In genomic region chr3:189902230-189903186, GRCh38 we compare ENCODE assay signal across 26 cellular contexts.
DNase-seq lines count a peak whose midpoint lies in the region; ATAC-seq, FAIRE-seq and TF ChIP-seq lines count a peak whose summit lies in the region.
"Had no signal": no experiment of that assay in that cellular context is flagged by ENCODE, and none has a peak within 500 bp of the region (broad histone marks: within the 10 kb centered on the region; RNA-seq: fewer than 3 reads in every experiment).

No MANE protein-coding gene starts in this region.

- no peak overlapping the region for H4K91ac ChIP-seq in mesenchymal stem cell (ENCODE audit: low read length)

- H2AK5ac ChIP-seq in mesenchymal stem cell (ENCODE audit: low read length, severe bottlenecking): no peak overlapping the region

- no peak overlapping the region for H2BK5ac ChIP-seq in mesenchymal stem cell (ENCODE audit: low read depth, low read length, poor library complexity, severe bottlenecking)

- H3K27ac ChIP-seq in astrocyte (ENCODE audit: low read depth, low read length) (no peak overlapping the region), mesenchymal stem cell (ENCODE audit: low read length, poor library complexity, severe bottlenecking) (no peak overlapping the region)
- H3K27ac ChIP-seq: 22Rv1, body of pancreas, HL-60, Peyer's patch, stomach had no signal

- H3K36me3 ChIP-seq in astrocyte (ENCODE audit: insufficient read depth, low read length) (no peaks in the 10 kb centered on the region), mesenchymal stem cell (ENCODE audit: control insufficient read depth in 1 of 2, insufficient read depth in 2 of 2, low read depth in 1 of 2, low read length in 2 of 2) (no peaks in the 10 kb centered on the region)
- H3K36me3 ChIP-seq: BE2C, colonic mucosa, MG63, Peyer's patch, stomach had no signal

- H3K4me2 ChIP-seq in astrocyte (ENCODE audit: low read length) (no peak overlapping the region), mesenchymal stem cell (ENCODE audit: low read length, poor library complexity, severe bottlenecking) (no peak overlapping the region)

- no peak overlapping the region for H3K18ac ChIP-seq in mesenchymal stem cell (ENCODE audit: low read depth in 1 of 2, low read length in 2 of 2)

- H3K9me3 ChIP-seq in astrocyte (ENCODE audit: insufficient read depth, low read depth, low read length): no peaks in the 10 kb centered on the region
- H3K9me3 ChIP-seq in mesenchymal stem cell (ENCODE audit: control insufficient read depth, low read length): no peaks in the 10 kb centered on the region
- H3K9me3 ChIP-seq: BE2C, body of pancreas, colonic mucosa, Peyer's patch, stomach had no signal

- H2AFZ ChIP-seq in astrocyte (ENCODE audit: low read depth, low read length) (no peak overlapping the region), mesenchymal stem cell (ENCODE audit: low read depth, low read length) (no peak overlapping the region)

- no peak for FAIRE-seq in astrocyte (lab: Jason Lieb, UNC)
- FAIRE-seq: islet of Langerhans had no signal

- H3K9me3 Mint-ChIP-seq in astrocyte (ENCODE audit: unreplicated experiment): no peaks in the 10 kb centered on the region
- H3K9me3 Mint-ChIP-seq: activated CD4-positive, alpha-beta T cell treated with anti-CD3 and anti-CD28 coated beads, Interleukin-2, amount 10 ng/mL, durations not matched to agents 7 days and 5 days; activated T-helper 17 cell treated with anti-CD3 and anti-CD28 coated beads, Interleukin-2, amount 50 U/mL, for 72 hours; endodermal cell had no signal

- no peak overlapping the region for H3K4ac ChIP-seq in mesenchymal stem cell (ENCODE audit: low read depth in 1 of 2, low read length in 2 of 2)

- no peaks in the 10 kb centered on the region for H3K79me2 ChIP-seq in astrocyte (ENCODE audit: insufficient read depth, low read length)

- no peak overlapping the region for H3K4me3 Mint-ChIP-seq in astrocyte (ENCODE audit: unreplicated experiment)
- H3K4me3 Mint-ChIP-seq: activated CD4-positive, alpha-beta T cell treated with anti-CD3 and anti-CD28 coated beads, Interleukin-2, amount 10 ng/mL, durations not matched to agents 7 days and 5 days; activated naive CD8-positive, alpha-beta T cell treated with anti-CD3 and anti-CD28 coated beads, Interleukin-2, amount 10 ng/mL, durations not matched to agents 7 days and 5 days; activated T-helper 17 cell treated with anti-CD3 and anti-CD28 coated beads, Interleukin-2, amount 50 U/mL, for 72 hours; endodermal cell had no signal

- peak overlapping the region; percentile 20 for H3K27ac Mint-ChIP-seq in astrocyte (ENCODE audit: unreplicated experiment)
- H3K27ac Mint-ChIP-seq: activated CD4-positive, alpha-beta T cell treated with anti-CD3 and anti-CD28 coated beads, Interleukin-2, amount 10 ng/mL, durations not matched to agents 7 days and 5 days; activated naive CD8-positive, alpha-beta T cell treated with anti-CD3 and anti-CD28 coated beads, Interleukin-2, amount 10 ng/mL, durations not matched to agents 7 days and 5 days; activated T-helper 17 cell treated with anti-CD3 and anti-CD28 coated beads, Interleukin-2, amount 50 U/mL, for 72 hours had no signal

- no peak overlapping the region for H3K23ac ChIP-seq in mesenchymal stem cell (ENCODE audit: low read length in 2 of 2)

- H3K4me3 ChIP-seq in astrocyte (ENCODE audit: insufficient read depth, low read depth, low read length) (no peak overlapping the region), skeletal muscle cell (ENCODE audit: low read depth, low read length) (no peak overlapping the region), mesenchymal stem cell (ENCODE audit: insufficient read depth in 1 of 2, low read depth in 1 of 2, low read length in 2 of 2) (no peak overlapping the region)
- H3K4me3 ChIP-seq: body of pancreas, colonic mucosa, MG63, Peyer's patch, stomach had no signal

- H3K4me1 ChIP-seq in astrocyte (ENCODE audit: insufficient read depth, low read length) (no peaks in the 10 kb centered on the region), mesenchymal stem cell (ENCODE audit: control insufficient read depth, insufficient read depth, low read depth, low read length) (no peaks in the 10 kb centered on the region)
- H3K4me1 ChIP-seq: BE2C, body of pancreas, colonic mucosa, Peyer's patch, stomach had no signal

- DNase-seq in DMS53 (lab: John Stamatoyannopoulos, UW) (peak; percentile 31), DMS53 treated with DMSO at 0.1 percent for 48 hours (lab: John Stamatoyannopoulos, UW; ENCODE audit: unreplicated experiment) (no peak), astrocyte (ENCODE audit: low read depth) (peak; percentile 8), foreskin melanocyte (peak; percentile 29), skeletal muscle cell (ENCODE audit: low read depth) (peak; percentile 58), mesenchymal stem cell (no peak), HPDE6-E6E7 (ENCODE audit: extremely low spot score) (no peak)
- DNase-seq: activated CD4-positive, alpha-beta T cell treated with anti-CD3 and anti-CD28 coated beads, Interleukin-2, amount 10 ng/mL, durations not matched to agents 7 days and 5 days; activated naive CD8-positive, alpha-beta T cell treated with anti-CD3 and anti-CD28 coated beads, Interleukin-2, amount 10 ng/mL, durations not matched to agents 7 days and 5 days; BE2C; body of pancreas; colonic mucosa; endodermal cell; MG63; NCI-H1417 treated with DMSO at 0.1 percent for 48 hours; NCI-H524; nucleus accumbens; Peyer's patch; stimulated activated CD4-positive, alpha-beta T cell treated with anti-CD3 and anti-CD28 coated beads, Interleukin-12 subunit alpha, Interleukin-12 subunit beta, amount 100 ng/mL, for 4 hours; stomach had no signal

- peaks cover 15% of the 10 kb centered on the region for H3K4me1 Mint-ChIP-seq in astrocyte (ENCODE audit: low read depth, unreplicated experiment)
- H3K4me1 Mint-ChIP-seq: activated CD4-positive, alpha-beta T cell treated with anti-CD3 and anti-CD28 coated beads, Interleukin-2, amount 10 ng/mL, durations not matched to agents 7 days and 5 days; activated naive CD8-positive, alpha-beta T cell treated with anti-CD3 and anti-CD28 coated beads, Interleukin-2, amount 10 ng/mL, durations not matched to agents 7 days and 5 days; activated T-helper 17 cell treated with anti-CD3 and anti-CD28 coated beads, Interleukin-2, amount 50 U/mL, for 72 hours had no signal

- ATAC-seq in HG03139 (IDR thresholded peaks at IDR 0.05; ENCODE audit: unreplicated experiment): no peak
- ATAC-seq: activated T-helper 17 cell treated with anti-CD3 and anti-CD28 coated beads, Interleukin-2, amount 50 U/mL, for 72 hours; body of pancreas; SK-N-SH treated with all-trans-retinoic acid at 6 μM for 48 hours had no signal

- H3K27me3 Mint-ChIP-seq in astrocyte (ENCODE audit: low read depth, unreplicated experiment): no peaks in the 10 kb centered on the region
- H3K27me3 Mint-ChIP-seq: activated CD4-positive, alpha-beta T cell treated with anti-CD3 and anti-CD28 coated beads, Interleukin-2, amount 10 ng/mL, durations not matched to agents 7 days and 5 days; activated naive CD8-positive, alpha-beta T cell treated with anti-CD3 and anti-CD28 coated beads, Interleukin-2, amount 10 ng/mL, durations not matched to agents 7 days and 5 days had no signal

- no peak overlapping the region for H3K14ac ChIP-seq in mesenchymal stem cell (ENCODE audit: low read length in 2 of 2)

- H4K20me1 ChIP-seq in astrocyte (ENCODE audit: insufficient read depth, low read length): no peaks in the 10 kb centered on the region

- H3K9ac ChIP-seq in astrocyte (ENCODE audit: low read length) (no peak overlapping the region), mesenchymal stem cell (ENCODE audit: low read length) (no peak overlapping the region)

- H2BK15ac ChIP-seq in mesenchymal stem cell (ENCODE audit: low read depth, poor library complexity, severe bottlenecking): no peak overlapping the region

- H3K36me3 Mint-ChIP-seq in astrocyte (ENCODE audit: low read depth, unreplicated experiment): no peaks in the 10 kb centered on the region
- H3K36me3 Mint-ChIP-seq: activated naive CD8-positive, alpha-beta T cell treated with anti-CD3 and anti-CD28 coated beads, Interleukin-2, amount 10 ng/mL, durations not matched to agents 7 days and 5 days had no signal

- 80% methylated on average over 2 of the region's 2 CpGs for WGBS in mesenchymal stem cell

- H2BK12ac ChIP-seq in mesenchymal stem cell (ENCODE audit: low read length in 2 of 2): no peak overlapping the region

- no peak overlapping the region for H4K8ac ChIP-seq in mesenchymal stem cell (ENCODE audit: low read length)

- H3K79me1 ChIP-seq in mesenchymal stem cell (replicated peaks; ENCODE audit: low read length, poor library complexity, severe bottlenecking): no peaks in the 10 kb centered on the region

- no peak for TF ChIP-seq CTCF in astrocyte (IDR thresholded peaks at IDR 0.05; ENCODE audit: insufficient read depth, low read depth, low read length)

- no peak overlapping the region for H2BK120ac ChIP-seq in mesenchymal stem cell (ENCODE audit: low read depth, low read length)

- H3K27me3 ChIP-seq in astrocyte (ENCODE audit: insufficient read depth, low read length) (no peaks in the 10 kb centered on the region), mesenchymal stem cell (ENCODE audit: control insufficient read depth in 1 of 2, insufficient read depth in 1 of 2, low read length in 2 of 2) (no peaks in the 10 kb centered on the region)
- H3K27me3 ChIP-seq: BE2C, body of pancreas, colonic mucosa, MG63, Peyer's patch, stomach had no signal

Comparison
In these comparisons a context has a peak if more than half of its experiments do, and no peak if none do; other contexts are left out.
1. DNase-seq: peak in DMS53 (single experiment), astrocyte (single experiment), foreskin melanocyte (single experiment) and skeletal muscle cell (single experiment); none in DMS53 treated with DMSO at 0.1 percent for 48 hours (single experiment), mesenchymal stem cell (single experiment) and HPDE6-E6E7 (single experiment).